Comparison of ENCODE assay signal across 21 cellular contexts in genomic region chr12:95544756-95545155, GRCh38. TPM values are rescaled to one million over a fixed set of nuclear protein-coding genes. Genes with fewer than 3 reads are reported as not detected.
DNase-seq lines count a peak whose midpoint lies in the region; ATAC-seq and FAIRE-seq lines count a peak whose summit lies in the region.
"Had no signal": no experiment of that assay in that cellular context is flagged by ENCODE, and none has a peak within 500 bp of the region (broad histone marks: within the 10 kb centered on the region; RNA-seq: fewer than 3 reads in every experiment).

No MANE protein-coding gene starts in this region.

- peaks cover 18% of the 10 kb centered on the region for H3K27me3 Mint-ChIP-seq in T-helper 17 cell
- no peaks in the 10 kb centered on the region for H3K27me3 Mint-ChIP-seq in stimulated activated memory B cell treated with anti-CD40 and anti-IgM and Interleukin-4, amounts not matched to agents 10 μg/mL and 1 μg/mL and 100 μg/mL, for 72 hours

- WGBS in small intestine, 3 donors: 46 to 66% (median 59%) methylated on average over 3 of the region's 3 CpGs

- peak; percentile 81 for FAIRE-seq in small intestine (lab: Jason Lieb, UNC)
- FAIRE-seq: RCC 7860 had no signal

- H3K27me3 ChIP-seq in iPS-18a (ENCODE audit: control insufficient read depth, insufficient read depth, low read length) (no peaks in the 10 kb centered on the region), small intestine (ENCODE audit: control insufficient read depth in 2 of 2, insufficient read depth in 2 of 2, low read length in 2 of 2) (peaks cover 0 to 11% of the 10 kb centered on the region in 2 donors)
- H3K27me3 ChIP-seq: SJCRH30 had no signal

- H3K9me3 Mint-ChIP-seq in stimulated activated memory B cell treated with anti-CD40 and anti-IgM and Interleukin-4, amounts not matched to agents 10 μg/mL and 1 μg/mL and 100 μg/mL, for 72 hours: no peaks in the 10 kb centered on the region

- H3K36me3 Mint-ChIP-seq in T-helper 17 cell (ENCODE audit: low read depth): no peaks in the 10 kb centered on the region
- H3K36me3 Mint-ChIP-seq in stimulated activated memory B cell treated with anti-CD40 and anti-IgM and Interleukin-4, amounts not matched to agents 10 μg/mL and 1 μg/mL and 100 μg/mL, for 72 hours: no peaks in the 10 kb centered on the region
- H3K36me3 Mint-ChIP-seq: CD4-positive, CD25-positive, alpha-beta regulatory T cell had no signal

- H3K36me3 ChIP-seq in iPS-18a (ENCODE audit: control insufficient read depth, low read depth, low read length) (no peaks in the 10 kb centered on the region), small intestine (ENCODE audit: control insufficient read depth in 2 of 2, insufficient read depth in 2 of 2, low read length in 2 of 2) (no peaks in the 10 kb centered on the region)
- H3K36me3 ChIP-seq: SJCRH30 had no signal

- H3K27ac ChIP-seq in iPS-18a (ENCODE audit: low read length) (peak overlapping the region; percentile 44), small intestine (ENCODE audit: low read depth in 1 of 2, low read length in 1 of 2) (no peak overlapping the region)
- H3K27ac ChIP-seq: KMS-11, SJCRH30 had no signal

- H3K9ac ChIP-seq in iPS-18a (ENCODE audit: low read length): peak overlapping the region; percentile 83
- H3K9ac ChIP-seq: KMS-11 had no signal

- ATAC-seq in T-helper 17 cell: no peak
- ATAC-seq in stimulated activated memory B cell treated with anti-CD40 and anti-IgM and Interleukin-4, amounts not matched to agents 10 μg/mL and 1 μg/mL and 100 μg/mL, for 72 hours: no peak

- peak overlapping the region; percentile 99 for H3K4me3 ChIP-seq in iPS-18a (ENCODE audit: low read length)
- H3K4me3 ChIP-seq in small intestine (ENCODE audit: low read depth in 1 of 2, low read length in 2 of 2): no peak overlapping the region
- H3K4me3 ChIP-seq: SJCRH30 had no signal

- DNase-seq in HCEC 1CT (peak; percentile 61), T-helper 17 cell (no peak), small intestine (no peak)
- DNase-seq in stimulated activated CD4-positive, alpha-beta T cell treated with anti-CD3 and anti-CD28 coated beads, Interleukin-4, amount 100 ng/mL, for 1 hour: no peak
- DNase-seq in stimulated activated CD4-positive, alpha-beta T cell treated with anti-CD3 and anti-CD28 coated beads, Interleukin-12 subunit alpha, Interleukin-12 subunit beta, amount 100 ng/mL, for 4 hours: no peak
- DNase-seq: CD4-positive, CD25-positive, alpha-beta regulatory T cell; EL; GF-D8; GOT3; NCI-H1105; NCI-H1694; NCI-H2081 treated with DMSO at 0.1 percent for 48 hours; NCI-H2171 treated with DMSO at 0.1 percent for 48 hours; NCI-H446; NCI-H526; OCI-M1; SJCRH30 had no signal

- H3K4me1 ChIP-seq in iPS-18a (ENCODE audit: control insufficient read depth, low read depth, low read length) (peaks cover 26% of the 10 kb centered on the region), small intestine (ENCODE audit: control insufficient read depth in 2 of 2, insufficient read depth in 1 of 2, low read depth in 1 of 2, low read length in 1 of 2) (peaks cover 0 to 4% of the 10 kb centered on the region in 2 donors)
- H3K4me1 ChIP-seq: SJCRH30 had no signal

- no peak overlapping the region for H3K4me3 Mint-ChIP-seq in T-helper 17 cell
- no peak overlapping the region for H3K4me3 Mint-ChIP-seq in stimulated activated memory B cell treated with anti-CD40 and anti-IgM and Interleukin-4, amounts not matched to agents 10 μg/mL and 1 μg/mL and 100 μg/mL, for 72 hours
- H3K4me3 Mint-ChIP-seq: CD4-positive, CD25-positive, alpha-beta regulatory T cell had no signal

- H3K9me3 ChIP-seq in T-helper 17 cell (ENCODE audit: control insufficient read depth, low read length, poor library complexity, severe bottlenecking) (no peaks in the 10 kb centered on the region), iPS-18a (ENCODE audit: control insufficient read depth, low read depth, low read length) (no peaks in the 10 kb centered on the region), small intestine (ENCODE audit: control insufficient read depth, low read depth) (no peaks in the 10 kb centered on the region)
- H3K9me3 ChIP-seq: SJCRH30 had no signal

- peaks cover 15% of the 10 kb centered on the region for H3K4me1 Mint-ChIP-seq in T-helper 17 cell
- H3K4me1 Mint-ChIP-seq in stimulated activated memory B cell treated with anti-CD40 and anti-IgM and Interleukin-4, amounts not matched to agents 10 μg/mL and 1 μg/mL and 100 μg/mL, for 72 hours: peaks cover 15% of the 10 kb centered on the region

- H3K27ac Mint-ChIP-seq in T-helper 17 cell: peak overlapping the region; percentile 8
- no peak overlapping the region for H3K27ac Mint-ChIP-seq in stimulated activated memory B cell treated with anti-CD40 and anti-IgM and Interleukin-4, amounts not matched to agents 10 μg/mL and 1 μg/mL and 100 μg/mL, for 72 hours
- H3K27ac Mint-ChIP-seq: CD4-positive, CD25-positive, alpha-beta regulatory T cell had no signal

RNA-seq across cellular contexts. Expression of gene USP44, which starts 6.5 kb away (rescaled TPM):
- total RNA-seq in T-helper 17 cell: 1 to 10 TPM; 1.6 to 2.2 TPM
- polyA plus RNA-seq in small intestine: under 1 TPM in 1 of 3 donors, not detected in 2; 0.21 TPM
